ENCODE assay signal across 14 cellular contexts in the genomic region with DNA sequence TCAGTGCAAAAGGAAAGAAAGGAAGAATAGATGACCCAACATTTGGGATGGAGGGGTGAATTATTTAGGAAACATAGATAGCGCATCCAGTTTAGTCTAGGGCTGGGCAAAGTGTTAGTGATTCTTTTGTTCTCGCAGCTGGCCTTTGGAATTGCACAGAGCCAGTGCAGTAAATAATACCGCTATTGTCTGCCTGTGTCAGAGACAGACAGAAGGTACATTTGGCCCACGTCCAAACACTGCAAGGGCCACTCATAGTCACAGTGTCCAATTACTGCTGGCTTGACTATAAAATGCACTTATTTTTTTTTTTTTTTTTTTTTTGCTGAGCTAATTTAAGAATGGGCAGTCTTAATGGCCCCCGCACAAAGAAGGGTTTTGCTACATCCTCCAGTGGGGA.
DNase-seq lines count a peak whose midpoint lies in the region; ATAC-seq, FAIRE-seq and TF ChIP-seq lines count a peak whose summit lies in the region.
"Had no signal": no experiment of that assay in that cellular context is flagged by ENCODE, and none has a peak within 500 bp of the region (broad histone marks: within the 10 kb centered on the region; RNA-seq: fewer than 3 reads in every experiment).

No MANE protein-coding gene starts in this region.

- FAIRE-seq in frontal cortex (lab: Jason Lieb, UNC) = peak; percentile 85
- FAIRE-seq: A204.1, kidney had no signal

- H3K4me3 ChIP-seq in testis = no peak overlapping the region
- H3K4me3 ChIP-seq: SK-N-MC had no signal

- H3K4me1 ChIP-seq in testis = no peaks in the 10 kb centered on the region

- H3K27ac ChIP-seq in testis = no peak overlapping the region
- H3K27ac ChIP-seq: SK-N-MC had no signal

- H3K4me1 Mint-ChIP-seq in natural killer cell treated with Interleukin-12 subunit alpha and Interleukin-12 subunit beta and Interleukin-15 and Interleukin-18, amount 100 ng/mL, for 72 hours (ENCODE audit: low read depth in 2 of 2) = no peaks in the 10 kb centered on the region
- H3K4me1 Mint-ChIP-seq: central memory CD8-positive, alpha-beta T cell had no signal

- intact Hi-C loops in testis (cut with DNase I; ENCODE audit: low total_unique reads) = no loop called here

- H3K4me3 Mint-ChIP-seq in natural killer cell treated with Interleukin-12 subunit alpha and Interleukin-12 subunit beta and Interleukin-15 and Interleukin-18, amount 100 ng/mL, for 72 hours = no peak overlapping the region
- H3K4me3 Mint-ChIP-seq: central memory CD8-positive, alpha-beta T cell had no signal

- no peak for ATAC-seq in HG03439 (IDR thresholded peaks at IDR 0.05; ENCODE audit: unreplicated experiment)
- no peak for ATAC-seq in natural killer cell treated with Interleukin-12 subunit alpha and Interleukin-12 subunit beta and Interleukin-15 and Interleukin-18, amount 100 ng/mL, for 72 hours

- TF ChIP-seq POLR2A in testis (IDR thresholded peaks at IDR 0.05) = no peak

- no peaks in the 10 kb centered on the region for H3K9me3 ChIP-seq in testis

- H3K36me3 ChIP-seq in testis (ENCODE audit: low read depth, missing control alignments) = no peaks in the 10 kb centered on the region

- H3K27ac Mint-ChIP-seq in natural killer cell treated with Interleukin-12 subunit alpha and Interleukin-12 subunit beta and Interleukin-15 and Interleukin-18, amount 100 ng/mL, for 72 hours = no peak overlapping the region

- TF ChIP-seq CTCF in testis (IDR thresholded peaks at IDR 0.05) = no peak

- DNase-seq in NCI-H2081 (lab: John Stamatoyannopoulos, UW) (peak; percentile 1 to 2), NCI-H2081 treated with DMSO at 0.1 percent for 48 hours (lab: John Stamatoyannopoulos, UW) (no peak), NCI-H748 treated with DMSO at 0.1 percent for 48 hours (lab: John Stamatoyannopoulos, UW) (peak; percentile 98), frontal cortex (ENCODE audit: low spot score in 2 of 2) (peak; percentile 9 to 36), testis (peak; percentile 71)
- DNase-seq in activated naive CD4-positive, alpha-beta T cell treated with Interleukin-2 at 50 U/mL for 16 hours = no peak
- no peak for DNase-seq in natural killer cell treated with Interleukin-12 subunit alpha and Interleukin-12 subunit beta and Interleukin-15 and Interleukin-18, amount 100 ng/mL, for 72 hours (ENCODE audit: low spot score)
- DNase-seq: activated CD4-positive, CD25-positive, alpha-beta regulatory T cell treated with anti-CD3 and anti-CD28 coated beads, Interleukin-2, amount 50 U/mL, for 72 hours; kidney; NCI-H226 had no signal

- peaks cover 0 to 14% of the 10 kb centered on the region in 2 donors for H3K27me3 Mint-ChIP-seq in natural killer cell treated with Interleukin-12 subunit alpha and Interleukin-12 subunit beta and Interleukin-15 and Interleukin-18, amount 100 ng/mL, for 72 hours
- H3K27me3 Mint-ChIP-seq: central memory CD8-positive, alpha-beta T cell had no signal

- WGBS in testis, 2 donors = 51 to 69% methylated on average over 5 of the region's 5 CpGs

- H3K27me3 ChIP-seq in testis = no peaks in the 10 kb centered on the region

- no peaks in the 10 kb centered on the region for H3K36me3 Mint-ChIP-seq in natural killer cell treated with Interleukin-12 subunit alpha and Interleukin-12 subunit beta and Interleukin-15 and Interleukin-18, amount 100 ng/mL, for 72 hours

- H3K9me3 Mint-ChIP-seq in natural killer cell treated with Interleukin-12 subunit alpha and Interleukin-12 subunit beta and Interleukin-15 and Interleukin-18, amount 100 ng/mL, for 72 hours = no peaks in the 10 kb centered on the region
- H3K9me3 Mint-ChIP-seq: central memory CD8-positive, alpha-beta T cell had no signal

Comparison
In these comparisons a context has a peak if more than half of its experiments do, and no peak if none do; other contexts are left out.
1. DNase-seq: peak in NCI-H2081 (2 of 2), NCI-H748 treated with DMSO at 0.1 percent for 48 hours (single experiment), frontal cortex (2 of 2) and testis (single experiment); none in NCI-H2081 treated with DMSO at 0.1 percent for 48 hours (single experiment), activated naive CD4-positive, alpha-beta T cell treated with Interleukin-2 at 50 U/mL for 16 hours (single experiment) and natural killer cell treated with Interleukin-12 subunit alpha and Interleukin-12 subunit beta and Interleukin-15 and Interleukin-18, amount 100 ng/mL, for 72 hours (single experiment).